In genomic region chr4:118972167-118972566, GRCh38 we compare ENCODE assay signal across 13 cellular contexts.
"Had no signal": no experiment of that assay in that cellular context is flagged by ENCODE, and none has a peak within 500 bp of the region (broad histone marks: within the 10 kb centered on the region; RNA-seq: fewer than 3 reads in every experiment).

No MANE protein-coding gene starts in this region.

- FAIRE-seq: astrocyte had no signal

- ATAC-seq: effector memory CD8-positive, alpha-beta T cell; sciatic nerve had no signal

- DNase-seq: activated CD4-positive, alpha-beta memory T cell treated with anti-CD3 and anti-CD28 coated beads for 36 hours; activated CD4-positive, alpha-beta T cell treated with anti-CD3 and anti-CD28 coated beads for 1 hour; activated naive CD4-positive, alpha-beta T cell; activated T-cell treated with anti-CD3 and anti-CD28 coated beads, Interleukin-2, amount 50 U/mL, for 48 hours; central memory CD4-positive, alpha-beta T cell; effector memory CD8-positive, alpha-beta T cell; stimulated activated CD4-positive, alpha-beta T cell treated with anti-CD3 and anti-CD28 coated beads, Interleukin-12 subunit alpha, Interleukin-12 subunit beta, amount 100 ng/mL, for 4 hours; stimulated activated CD4-positive, alpha-beta T cell treated with anti-CD3 and anti-CD28 coated beads, Interleukin-2, amount 100 ng/mL, for 48 hours; stimulated activated naive CD4-positive, alpha-beta T cell treated with Interleukin-2 at 50 U/mL for 16 hours; T-helper 9 cell had no signal

- H3K27ac ChIP-seq: RWPE1 had no signal
